In genomic region chr11:121931748-121932352, GRCh38 we compare ENCODE assay signal across 1 cellular context.
TF ChIP-seq lines count a peak whose summit lies in the region.

No MANE protein-coding gene starts in this region.

TF ChIP-seq in HepG2, 621 proteins besides CTCF, POLR2A, EP300 and RAD21 (continued from another document and continues in another):
- no peak for TF ChIP-seq PCBP2 (optimal IDR thresholded peaks at IDR 0.05; ENCODE audit: low read depth, low read length, poor library complexity, severe bottlenecking)
- TF ChIP-seq ZNF441 (CRISPR knock-in tag; IDR thresholded peaks at IDR 0.05; ENCODE audit: borderline replicate concordance): no peak
- no peak for TF ChIP-seq ATAD3A (CRISPR knock-in tag; IDR thresholded peaks at IDR 0.05)
- TF ChIP-seq KDM6A (CRISPR knock-in tag; IDR thresholded peaks at IDR 0.05; ENCODE audit: low read depth): peak; percentile 95
- peak; percentile 94 for TF ChIP-seq BCL6 (CRISPR knock-in tag; IDR thresholded peaks at IDR 0.05)
- TF ChIP-seq PRMT3 (CRISPR knock-in tag; IDR thresholded peaks at IDR 0.05; ENCODE audit: borderline replicate concordance, low read depth): no peak
- TF ChIP-seq TBL1XR1 (IDR thresholded peaks at IDR 0.05; ENCODE audit: borderline replicate concordance, low read length, partially characterized antibody): peak; percentile 52
- TF ChIP-seq ZNF124 (CRISPR knock-in tag; IDR thresholded peaks at IDR 0.05): peak; percentile 91
- TF ChIP-seq CSRNP1 (CRISPR knock-in tag; IDR thresholded peaks at IDR 0.05): no peak
- peak; percentile 39; the same call in 1 of the 2 replicates for TF ChIP-seq ZNF629 (CRISPR knock-in tag; conservative IDR thresholded peaks at IDR 0.05)
- peak; percentile 98 for TF ChIP-seq GATAD2A (CRISPR knock-in tag; IDR thresholded peaks at IDR 0.05)
- TF ChIP-seq MAFK (conservative IDR thresholded peaks at IDR 0.05 in 1 of 2, IDR thresholded peaks at IDR 0.05 in 1 of 2; ENCODE audit: low read length in 2 of 2): peak; percentile 65 to 66; a peak in 3 of 4 replicates
- no peak for TF ChIP-seq ZNF432 (CRISPR knock-in tag; IDR thresholded peaks at IDR 0.05; ENCODE audit: borderline replicate concordance)
- TF ChIP-seq TFDP1 (CRISPR knock-in tag; IDR thresholded peaks at IDR 0.05; ENCODE audit: borderline replicate concordance): peak; percentile 16; the same call in 1 of the 2 replicates
- TF ChIP-seq TFAP4 (IDR thresholded peaks at IDR 0.05; ENCODE audit: borderline replicate concordance, low read depth): peak; percentile 30; the same call in 1 of the 2 replicates
- no peak for TF ChIP-seq USF2 (IDR thresholded peaks at IDR 0.05; ENCODE audit: low read depth, low read length)
- no peak for TF ChIP-seq USF2 (CRISPR knock-in tag; IDR thresholded peaks at IDR 0.05; ENCODE audit: borderline replicate concordance)
- TF ChIP-seq ZNF20 (CRISPR knock-in tag; IDR thresholded peaks at IDR 0.05): no peak
- no peak for TF ChIP-seq MXD1 (CRISPR knock-in tag; IDR thresholded peaks at IDR 0.05)
- no peak for TF ChIP-seq YY1 (IDR thresholded peaks at IDR 0.05; ENCODE audit: insufficient read depth, insufficient replicate concordance, low read depth, low read length)
- TF ChIP-seq SNAI1 (CRISPR knock-in tag; IDR thresholded peaks at IDR 0.05; ENCODE audit: borderline replicate concordance): peak; percentile 79; the same call in 1 of the 2 replicates
- TF ChIP-seq AGO1 (IDR thresholded peaks at IDR 0.05; ENCODE audit: low read depth, low read length, poor library complexity, severe bottlenecking): no peak
- TF ChIP-seq ZNF235 (CRISPR knock-in tag; IDR thresholded peaks at IDR 0.05; ENCODE audit: borderline replicate concordance): no peak
- peak; percentile 99 for TF ChIP-seq PITX1 (CRISPR knock-in tag; IDR thresholded peaks at IDR 0.05)
- TF ChIP-seq UBTF (CRISPR knock-in tag; IDR thresholded peaks at IDR 0.05): no peak
- no peak for TF ChIP-seq ZNF720 (CRISPR knock-in tag; IDR thresholded peaks at IDR 0.05)
- peak; percentile 97 for TF ChIP-seq HDAC2 (CRISPR knock-in tag; IDR thresholded peaks at IDR 0.05)
- TF ChIP-seq MLX (CRISPR knock-in tag; IDR thresholded peaks at IDR 0.05): peak; percentile 59; the same call in 1 of the 2 replicates
- 0 out of 2 replicates have a peak, but pooled peaks have one; percentile 64 for TF ChIP-seq ZNF414 (CRISPR knock-in tag; IDR thresholded peaks at IDR 0.05)
- TF ChIP-seq KLF11 (CRISPR knock-in tag; IDR thresholded peaks at IDR 0.05): 0 out of 2 replicates have a peak, but pooled peaks have one; percentile 44
- TF ChIP-seq ZFP36 (IDR thresholded peaks at IDR 0.05; ENCODE audit: borderline replicate concordance, low read depth, low read length, partially characterized antibody): no peak
- peak; percentile 62 for TF ChIP-seq ZEB1 (IDR thresholded peaks at IDR 0.05; ENCODE audit: insufficient replicate concordance, low read depth)
- TF ChIP-seq ZNF282 (IDR thresholded peaks at IDR 0.05; ENCODE audit: partially characterized antibody): no peak
- no peak for TF ChIP-seq FLYWCH1 (CRISPR knock-in tag; IDR thresholded peaks at IDR 0.05)
- no peak for TF ChIP-seq THAP7 (CRISPR knock-in tag; IDR thresholded peaks at IDR 0.05)
- no peak for TF ChIP-seq ARNTL (CRISPR knock-in tag; IDR thresholded peaks at IDR 0.05)
- TF ChIP-seq NONO (IDR thresholded peaks at IDR 0.05): no peak
- peak; percentile 49; the same call in 1 of the 2 replicates for TF ChIP-seq NONO (CRISPR knock-in tag; conservative IDR thresholded peaks at IDR 0.05)
- no peak for TF ChIP-seq ATM (IDR thresholded peaks at IDR 0.05; ENCODE audit: borderline replicate concordance)
- peak; percentile 39; the same call in 1 of the 2 replicates for TF ChIP-seq PHF8 (CRISPR knock-in tag; IDR thresholded peaks at IDR 0.05)
- TF ChIP-seq PATZ1 (CRISPR knock-in tag; IDR thresholded peaks at IDR 0.05): peak; percentile 79
- TF ChIP-seq TFE3 (CRISPR knock-in tag; IDR thresholded peaks at IDR 0.05): peak; percentile 65; the same call in 1 of the 2 replicates
- TF ChIP-seq RFX3 (CRISPR knock-in tag; IDR thresholded peaks at IDR 0.05): no peak
- peak; percentile 93 for TF ChIP-seq POGZ (CRISPR knock-in tag; IDR thresholded peaks at IDR 0.05)
- no peak for TF ChIP-seq IRF9 (CRISPR knock-in tag; IDR thresholded peaks at IDR 0.05; ENCODE audit: borderline replicate concordance)
- TF ChIP-seq JUNB (CRISPR knock-in tag; IDR thresholded peaks at IDR 0.05; ENCODE audit: borderline replicate concordance): no peak
- no peak for TF ChIP-seq ZNF251 (CRISPR knock-in tag; IDR thresholded peaks at IDR 0.05)
- TF ChIP-seq TIGD3 (CRISPR knock-in tag; IDR thresholded peaks at IDR 0.05; ENCODE audit: borderline replicate concordance): no peak
